ENCODE assay signal across 11 cellular contexts in the genomic region with DNA sequence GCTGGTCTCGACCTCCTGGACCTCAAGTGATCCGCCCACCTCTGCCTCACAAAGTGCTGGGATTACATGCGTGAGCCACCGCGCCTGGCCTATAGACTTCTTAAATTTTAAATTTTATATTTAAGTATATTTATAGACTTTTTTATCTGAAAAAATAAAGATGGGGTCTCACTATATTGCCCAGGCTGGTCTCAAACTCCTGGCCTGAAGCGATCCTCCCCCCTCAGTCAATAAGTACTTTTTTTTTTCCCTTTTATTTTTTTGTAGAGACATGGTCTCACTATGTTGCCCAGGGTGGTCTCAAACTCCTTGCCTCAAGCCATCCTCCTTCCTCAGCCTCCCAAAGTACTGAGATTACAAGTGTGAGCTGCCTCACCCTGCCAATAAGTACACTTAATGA. TPM values are rescaled to one million over a fixed set of nuclear protein-coding genes. Genes with fewer than 3 reads are reported as not detected.
DNase-seq lines count a peak whose midpoint lies in the region; ATAC-seq, FAIRE-seq and TF ChIP-seq lines count a peak whose summit lies in the region.
"Had no signal": no experiment of that assay in that cellular context is flagged by ENCODE, and none has a peak within 500 bp of the region (broad histone marks: within the 10 kb centered on the region; RNA-seq: fewer than 3 reads in every experiment).

No MANE protein-coding gene starts in this region.

- H3K27me3 ChIP-seq in adipocyte (replicated peaks; ENCODE audit: control insufficient read depth, insufficient read depth, low read length), result no peaks in the 10 kb centered on the region
- no peaks in the 10 kb centered on the region; a peak in 1 of 5 replicates for H3K27me3 ChIP-seq in HepG2 (ENCODE audit: control insufficient read depth in 1 of 2, insufficient read depth in 2 of 2, low read length in 2 of 2)
- H3K27me3 ChIP-seq in tibial artery, result peaks cover 0 to 3% of the 10 kb centered on the region in 2 donors
- H3K27me3 ChIP-seq: BE2C had no signal

- peaks cover 24% of the 10 kb centered on the region for H3K4me1 Mint-ChIP-seq in activated T-cell treated with anti-CD3 and anti-CD28 coated beads, Interleukin-2, amount 50 U/mL, for 4 hours (ENCODE audit: low read depth)

- intact Hi-C loops in HepG2 (cut with micrococcal nuclease; ENCODE audit: unreplicated experiment), result loop anchor here (10.0 kb wide), 1 partner anchor 79 kb away; a partner anchor contains a TSS
- intact Hi-C loops in tibial artery (cut with DNase I; ENCODE audit: low total_unique reads), result no loop called here

- POLR2A ChIA-PET in HepG2 (lab: Yijun Ruan, JAX), result interaction anchor here (3.6 to 4.5 kb wide), 2 partner anchors 11 to 41 kb away, joined by 36 to 47 read pairs; a partner anchor contains a TSS

- CTCF ChIA-PET in HepG2 (lab: Yijun Ruan, JAX; ENCODE audit: low intra/inter-chr PET ratio, low total read pairs), result no interaction called here

- no peak for ATAC-seq in activated T-cell treated with anti-CD3 and anti-CD28 coated beads, Interleukin-2, amount 50 U/mL, for 4 hours
- ATAC-seq in HepG2 (no peak), HG02759 (IDR thresholded peaks at IDR 0.05; ENCODE audit: unreplicated experiment) (no peak), GM18867 (IDR thresholded peaks at IDR 0.05; ENCODE audit: unreplicated experiment) (no peak)
- ATAC-seq: sciatic nerve had no signal

- H3K4me2 ChIP-seq in HepG2 (ENCODE audit: low read depth, low read length), result peak overlapping the region; percentile 99; the same call in 1 of the 2 replicates

- peak overlapping the region; percentile 93 for H3K4me3 Mint-ChIP-seq in activated T-cell treated with anti-CD3 and anti-CD28 coated beads, Interleukin-2, amount 50 U/mL, for 4 hours

- peak overlapping the region; percentile 90 for H3K4me3 ChIP-seq in adipocyte (ENCODE audit: low read length)
- no peak overlapping the region for H3K4me3 ChIP-seq in HepG2 (replicated peaks in 1 of 3; ENCODE audit: insufficient read depth in 1 of 3, low read depth in 2 of 3, low read length in 3 of 3)
- peak overlapping the region; percentile 67 to 79 for H3K4me3 ChIP-seq in tibial artery

- H3K4me1 ChIP-seq in adipocyte (ENCODE audit: control insufficient read depth, insufficient read depth, low read length) (peaks cover 23% of the 10 kb centered on the region), HepG2 (ENCODE audit: insufficient read depth, low read length) (peaks cover 55% of the 10 kb centered on the region), tibial artery (peaks cover 0 to 44% (median 36%) of the 10 kb centered on the region in 4 donors)

- TF ChIP-seq RAD21 in HepG2 (CRISPR knock-in tag; IDR thresholded peaks at IDR 0.05), result no peak

- peaks cover 10% of the 10 kb centered on the region for H3K79me2 ChIP-seq in HepG2 (ENCODE audit: insufficient read depth, low read length)

- TF ChIP-seq EP300 in HepG2 (IDR thresholded peaks at IDR 0.05; ENCODE audit: low read depth in 2 of 2, low read length in 2 of 2) (no peak), HepG2 (CRISPR knock-in tag; IDR thresholded peaks at IDR 0.05; ENCODE audit: borderline replicate concordance) (no peak)

- 98% methylated on average over 6 of the region's 6 CpGs for WGBS in HepG2 (ENCODE audit: low lambda C conversion rate)

- no peaks in the 10 kb centered on the region for H4K20me1 ChIP-seq in HepG2 (ENCODE audit: insufficient read depth, low read length)

- H3K36me3 Mint-ChIP-seq in activated T-cell treated with anti-CD3 and anti-CD28 coated beads, Interleukin-2, amount 50 U/mL, for 4 hours (ENCODE audit: insufficient read depth), result peaks cover 6% of the 10 kb centered on the region

- TF ChIP-seq POLR2A in HepG2 (IDR thresholded peaks at IDR 0.05; ENCODE audit: insufficient read depth in 1 of 2, low read depth in 2 of 2, low read length in 2 of 2), result no peak

- H3K9ac ChIP-seq in adipocyte (ENCODE audit: low read length), result peak overlapping the region; percentile 98
- H3K9ac ChIP-seq in HepG2 (ENCODE audit: insufficient read depth, low read depth, low read length), result no peak overlapping the region

- no peaks in the 10 kb centered on the region for H3K9me3 Mint-ChIP-seq in activated T-cell treated with anti-CD3 and anti-CD28 coated beads, Interleukin-2, amount 50 U/mL, for 4 hours

- DNase-seq in activated T-cell treated with anti-CD3 and anti-CD28 coated beads, Interleukin-2, amount 50 U/mL, for 4 hours, result no peak
- DNase-seq in activated T-cell treated with anti-CD3 and anti-CD28 coated beads, Interleukin-2, amount 50 U/mL, for 1 hour, result no peak
- DNase-seq in adipocyte (ENCODE audit: low read depth) (no peak), HepG2 (ENCODE audit: low spot score) (no peak), tibial artery (no peak)
- DNase-seq in central memory CD4-positive, alpha-beta T cell, result no peak
- DNase-seq: BE2C had no signal

- no peak for FAIRE-seq in HepG2 (lab: Jason Lieb, UNC)

- H3K36me3 ChIP-seq in adipocyte (ENCODE audit: control insufficient read depth, insufficient read depth, low read length, severe bottlenecking), result peaks cover 14% of the 10 kb centered on the region
- H3K36me3 ChIP-seq in HepG2 (replicated peaks in 1 of 2; ENCODE audit: control insufficient read depth in 1 of 2, insufficient read depth in 2 of 2, low read length in 2 of 2), result peaks cover 0 to 2% of the 10 kb centered on the region in 2 experiments; a peak in 1 of 5 replicates
- peaks cover 10 to 13% (median 11%) of the 10 kb centered on the region in 3 donors for H3K36me3 ChIP-seq in tibial artery
- H3K36me3 ChIP-seq: BE2C had no signal

- no peaks in the 10 kb centered on the region for H3K27me3 Mint-ChIP-seq in activated T-cell treated with anti-CD3 and anti-CD28 coated beads, Interleukin-2, amount 50 U/mL, for 4 hours (ENCODE audit: low read depth)

- no peak overlapping the region for H2AFZ ChIP-seq in HepG2 (ENCODE audit: low read length)

- no peak overlapping the region for H3K27ac ChIP-seq in HepG2 (ENCODE audit: extremely low read length, insufficient read depth, low read length)
- peak overlapping the region; percentile 94 to 98 for H3K27ac ChIP-seq in tibial artery

- TF ChIP-seq CTCF in HepG2 (CRISPR knock-in tag; IDR thresholded peaks at IDR 0.05), result no peak
- no peak for TF ChIP-seq CTCF in tibial artery (IDR thresholded peaks at IDR 0.05)

- BruUV-seq in HepG2 (replicated peaks; lab: Mats Ljungman, UMichigan), result no TSS peak

- H3K9me3 ChIP-seq in adipocyte (ENCODE audit: control insufficient read depth, low read length) (no peaks in the 10 kb centered on the region), HepG2 (ENCODE audit: low read length) (no peaks in the 10 kb centered on the region), tibial artery (no peaks in the 10 kb centered on the region)
- H3K9me3 ChIP-seq: BE2C had no signal

- in situ Hi-C loops in HepG2 (cut with HindIII; ENCODE audit: extremely low pct_ligation_motif_present, low pct_unique_long_range_greater_than_20kb), result no loop called here

RNA-seq across cellular contexts. Expression of a gene that starts 1.9 kb away (rescaled TPM):
- total RNA-seq in activated T-cell treated with anti-CD3 and anti-CD28 coated beads, Interleukin-2, amount 50 U/mL, for 4 hours, result 10 to 100 TPM; 24.2 to 33.9 (median 33.7) TPM
- 4.3 and 4.7 TPM in 2 replicates for total RNA-seq in HepG2 (2016; rRNA removed; fragmentation: Illumina TruSeq; extraction: Trizol)
- 1.8 and 2.1 TPM in 2 replicates for total RNA-seq in HepG2 (2016; cell fraction: cytosol; rRNA removed; fragmentation: Illumina TruSeq; extraction: Trizol; ENCODE audit: low read depth)
- total RNA-seq in HepG2 (2016; cell fraction: insoluble cytoplasmic fraction; rRNA removed; fragmentation: Illumina TruSeq; extraction: Trizol), result 3.9 and 5.6 TPM in 2 replicates
- total RNA-seq in HepG2 (2016; cell fraction: membrane; rRNA removed; fragmentation: Illumina TruSeq; extraction: Trizol), result 3.0 and 3.6 TPM in 2 replicates
- 1.7 and 1.9 TPM in 2 replicates for total RNA-seq in HepG2 (2016; cell fraction: nucleus; rRNA removed; fragmentation: Illumina TruSeq; extraction: Trizol)
- 4.5 and 5.0 TPM in 2 replicates for polyA plus RNA-seq in HepG2 (2011; rRNA removed)
- 5.0 and 7.0 TPM in 2 replicates for polyA plus RNA-seq in HepG2 (2011; cell fraction: cytosol; rRNA removed)
- polyA plus RNA-seq in HepG2 (2011; cell fraction: nucleus; rRNA removed), result 4.0 and 4.5 TPM in 2 replicates
- 1.4 and 1.9 TPM in 2 replicates for polyA plus RNA-seq in HepG2 (2012)
- 0.94 and 1.1 TPM in 2 replicates for polyA plus RNA-seq in HepG2 (2016; cell fraction: cytosol; fragmentation: Illumina TruSeq; extraction: Trizol; ENCODE audit: low read depth)
- polyA plus RNA-seq in HepG2 (2016; cell fraction: insoluble cytoplasmic fraction; fragmentation: Illumina TruSeq; extraction: Trizol; ENCODE audit: low read depth), result 3.6 and 4.1 TPM in 2 replicates
- 1.5 and 1.7 TPM in 2 replicates for polyA plus RNA-seq in HepG2 (2016; cell fraction: membrane; fragmentation: Illumina TruSeq; extraction: Trizol; ENCODE audit: low read depth)
- 2.5 and 2.7 TPM in 2 replicates for polyA plus RNA-seq in HepG2 (2016; cell fraction: nucleus; fragmentation: Illumina TruSeq; extraction: Trizol; ENCODE audit: insufficient read depth, low read depth)
- polyA minus RNA-seq in HepG2 (2011; rRNA and poly(A)+ RNA removed; ENCODE audit: low replicate concordance), result 2.7 and 5.6 TPM in 2 replicates
- polyA minus RNA-seq in HepG2 (2011; cell fraction: cytosol; rRNA and poly(A)+ RNA removed), result 1.1 and 1.2 TPM in 2 replicates
- 1.7 and 2.0 TPM in 2 replicates for polyA minus RNA-seq in HepG2 (2011; cell fraction: nucleus; rRNA and poly(A)+ RNA removed)

RNA-seq across cellular contexts. Expression of a gene that starts 10.8 kb away (rescaled TPM):
- under 1 TPM; 0.71 to 0.82 (median 0.79) TPM for total RNA-seq in activated T-cell treated with anti-CD3 and anti-CD28 coated beads, Interleukin-2, amount 50 U/mL, for 4 hours
- total RNA-seq in HepG2 (2016; rRNA removed; fragmentation: Illumina TruSeq; extraction: Trizol), result 0.46 and 0.66 TPM in 2 replicates
- total RNA-seq in HepG2 (2016; cell fraction: cytosol; rRNA removed; fragmentation: Illumina TruSeq; extraction: Trizol; ENCODE audit: low read depth), result not detected in 2 replicates
- total RNA-seq in HepG2 (2016; cell fraction: insoluble cytoplasmic fraction; rRNA removed; fragmentation: Illumina TruSeq; extraction: Trizol), result 0.39 and 0.78 TPM in 2 replicates
- total RNA-seq in HepG2 (2016; cell fraction: membrane; rRNA removed; fragmentation: Illumina TruSeq; extraction: Trizol), result 0.03 and 0.12 TPM in 2 replicates
- 0.38 and 0.40 TPM in 2 replicates for total RNA-seq in HepG2 (2016; cell fraction: nucleus; rRNA removed; fragmentation: Illumina TruSeq; extraction: Trizol)
- polyA plus RNA-seq in HepG2 (2011; rRNA removed), result 0.66 and 0.99 TPM in 2 replicates
- 0.79 and 0.94 TPM in 2 replicates for polyA plus RNA-seq in HepG2 (2011; cell fraction: cytosol; rRNA removed)
- 0.76 and 0.99 TPM in 2 replicates for polyA plus RNA-seq in HepG2 (2011; cell fraction: nucleus; rRNA removed)
- polyA plus RNA-seq in HepG2 (2012), result 0.85 and 1.1 TPM in 2 replicates
- not detected in 2 replicates for polyA plus RNA-seq in HepG2 (2016; cell fraction: cytosol; fragmentation: Illumina TruSeq; extraction: Trizol; ENCODE audit: low read depth)
- polyA plus RNA-seq in HepG2 (2016; cell fraction: insoluble cytoplasmic fraction; fragmentation: Illumina TruSeq; extraction: Trizol; ENCODE audit: low read depth), result 0.25 and 0.53 TPM in 2 replicates
- polyA plus RNA-seq in HepG2 (2016; cell fraction: membrane; fragmentation: Illumina TruSeq; extraction: Trizol; ENCODE audit: low read depth), result 0.03 and 0.06 TPM in 2 replicates
- polyA plus RNA-seq in HepG2 (2016; cell fraction: nucleus; fragmentation: Illumina TruSeq; extraction: Trizol; ENCODE audit: insufficient read depth, low read depth), result 1.1 TPM in 2 replicates
- polyA minus RNA-seq in HepG2 (2011; rRNA and poly(A)+ RNA removed; ENCODE audit: low replicate concordance), result 0.51 and 1.1 TPM in 2 replicates
- polyA minus RNA-seq in HepG2 (2011; cell fraction: cytosol; rRNA and poly(A)+ RNA removed), result 0.53 and 0.89 TPM in 2 replicates
- 0.52 and 0.62 TPM in 2 replicates for polyA minus RNA-seq in HepG2 (2011; cell fraction: nucleus; rRNA and poly(A)+ RNA removed)

RNA-seq across cellular contexts. Expression of a gene that starts 20.2 kb away (rescaled TPM):
- 1 to 10 TPM; 6.4 to 9.5 (median 6.8) TPM for total RNA-seq in activated T-cell treated with anti-CD3 and anti-CD28 coated beads, Interleukin-2, amount 50 U/mL, for 4 hours
- total RNA-seq in HepG2 (2016; rRNA removed; fragmentation: Illumina TruSeq; extraction: Trizol), result 16.9 and 17.8 TPM in 2 replicates
- 14.6 and 17.8 TPM in 2 replicates for total RNA-seq in HepG2 (2016; cell fraction: cytosol; rRNA removed; fragmentation: Illumina TruSeq; extraction: Trizol; ENCODE audit: low read depth)
- total RNA-seq in HepG2 (2016; cell fraction: insoluble cytoplasmic fraction; rRNA removed; fragmentation: Illumina TruSeq; extraction: Trizol), result 14.8 and 17.5 TPM in 2 replicates
- total RNA-seq in HepG2 (2016; cell fraction: membrane; rRNA removed; fragmentation: Illumina TruSeq; extraction: Trizol), result 22.0 and 25.4 TPM in 2 replicates
- total RNA-seq in HepG2 (2016; cell fraction: nucleus; rRNA removed; fragmentation: Illumina TruSeq; extraction: Trizol), result 6.8 and 9.0 TPM in 2 replicates
- 9.5 and 9.6 TPM in 2 replicates for polyA plus RNA-seq in HepG2 (2011; rRNA removed)
- 6.9 and 7.9 TPM in 2 replicates for polyA plus RNA-seq in HepG2 (2011; cell fraction: cytosol; rRNA removed)
- 5.9 and 6.5 TPM in 2 replicates for polyA plus RNA-seq in HepG2 (2011; cell fraction: nucleus; rRNA removed)
- polyA plus RNA-seq in HepG2 (2012), result 6.5 and 7.5 TPM in 2 replicates
- polyA plus RNA-seq in HepG2 (2016; cell fraction: cytosol; fragmentation: Illumina TruSeq; extraction: Trizol; ENCODE audit: low read depth), result 3.8 and 4.4 TPM in 2 replicates
- polyA plus RNA-seq in HepG2 (2016; cell fraction: insoluble cytoplasmic fraction; fragmentation: Illumina TruSeq; extraction: Trizol; ENCODE audit: low read depth), result 10.8 and 15.2 TPM in 2 replicates
- polyA plus RNA-seq in HepG2 (2016; cell fraction: membrane; fragmentation: Illumina TruSeq; extraction: Trizol; ENCODE audit: low read depth), result 7.3 and 9.1 TPM in 2 replicates
- polyA plus RNA-seq in HepG2 (2016; cell fraction: nucleus; fragmentation: Illumina TruSeq; extraction: Trizol; ENCODE audit: insufficient read depth, low read depth), result 13.4 and 16.1 TPM in 2 replicates
- polyA minus RNA-seq in HepG2 (2011; rRNA and poly(A)+ RNA removed; ENCODE audit: low replicate concordance), result 19.2 and 19.5 TPM in 2 replicates
- polyA minus RNA-seq in HepG2 (2011; cell fraction: cytosol; rRNA and poly(A)+ RNA removed), result 10.9 and 15.7 TPM in 2 replicates
- polyA minus RNA-seq in HepG2 (2011; cell fraction: nucleus; rRNA and poly(A)+ RNA removed), result 5.1 and 5.8 TPM in 2 replicates

RNA-seq across cellular contexts. Expression of a gene that starts 34.0 kb away (rescaled TPM):
- total RNA-seq in activated T-cell treated with anti-CD3 and anti-CD28 coated beads, Interleukin-2, amount 50 U/mL, for 4 hours, result under 1 TPM in 1 of 3 donors, not detected in 2; 0.08 TPM
- not detected in 2 replicates for total RNA-seq in HepG2 (2016; rRNA removed; fragmentation: Illumina TruSeq; extraction: Trizol)
- total RNA-seq in HepG2 (2016; cell fraction: cytosol; rRNA removed; fragmentation: Illumina TruSeq; extraction: Trizol; ENCODE audit: low read depth), result not detected in 2 replicates
- total RNA-seq in HepG2 (2016; cell fraction: insoluble cytoplasmic fraction; rRNA removed; fragmentation: Illumina TruSeq; extraction: Trizol), result not detected in 2 replicates
- total RNA-seq in HepG2 (2016; cell fraction: membrane; rRNA removed; fragmentation: Illumina TruSeq; extraction: Trizol), result not detected in 2 replicates
- total RNA-seq in HepG2 (2016; cell fraction: nucleus; rRNA removed; fragmentation: Illumina TruSeq; extraction: Trizol), result not detected in 2 replicates
- 0.03 TPM in 1 of 2 replicates, not detected in the other for polyA plus RNA-seq in HepG2 (2011; rRNA removed)
- polyA plus RNA-seq in HepG2 (2011; cell fraction: cytosol; rRNA removed), result 0.03 TPM in 1 of 2 replicates, not detected in the other
- polyA plus RNA-seq in HepG2 (2011; cell fraction: nucleus; rRNA removed), result not detected in 2 replicates
- not detected in 2 replicates for polyA plus RNA-seq in HepG2 (2012)
- not detected in 2 replicates for polyA plus RNA-seq in HepG2 (2016; cell fraction: cytosol; fragmentation: Illumina TruSeq; extraction: Trizol; ENCODE audit: low read depth)
- not detected in 2 replicates for polyA plus RNA-seq in HepG2 (2016; cell fraction: insoluble cytoplasmic fraction; fragmentation: Illumina TruSeq; extraction: Trizol; ENCODE audit: low read depth)
- not detected in 2 replicates for polyA plus RNA-seq in HepG2 (2016; cell fraction: membrane; fragmentation: Illumina TruSeq; extraction: Trizol; ENCODE audit: low read depth)
- polyA plus RNA-seq in HepG2 (2016; cell fraction: nucleus; fragmentation: Illumina TruSeq; extraction: Trizol; ENCODE audit: insufficient read depth, low read depth), result not detected in 2 replicates
- polyA minus RNA-seq in HepG2 (2011; rRNA and poly(A)+ RNA removed; ENCODE audit: low replicate concordance), result 0.07 TPM in 1 of 2 replicates, not detected in the other
- polyA minus RNA-seq in HepG2 (2011; cell fraction: cytosol; rRNA and poly(A)+ RNA removed), result not detected in 2 replicates
- not detected in 2 replicates for polyA minus RNA-seq in HepG2 (2011; cell fraction: nucleus; rRNA and poly(A)+ RNA removed)
- total RNA-seq: urinary bladder had no signal

RNA-seq across cellular contexts. Expression of a gene that starts 41.6 kb away (rescaled TPM):
- total RNA-seq in activated T-cell treated with anti-CD3 and anti-CD28 coated beads, Interleukin-2, amount 50 U/mL, for 4 hours, result 10 to 100 TPM; 17.0 to 19.2 (median 18.1) TPM
- 25.9 and 32.7 TPM in 2 replicates for total RNA-seq in HepG2 (2016; rRNA removed; fragmentation: Illumina TruSeq; extraction: Trizol)
- 8.2 and 10.9 TPM in 2 replicates for total RNA-seq in HepG2 (2016; cell fraction: cytosol; rRNA removed; fragmentation: Illumina TruSeq; extraction: Trizol; ENCODE audit: low read depth)
- total RNA-seq in HepG2 (2016; cell fraction: insoluble cytoplasmic fraction; rRNA removed; fragmentation: Illumina TruSeq; extraction: Trizol), result 28.3 and 39.1 TPM in 2 replicates
- total RNA-seq in HepG2 (2016; cell fraction: membrane; rRNA removed; fragmentation: Illumina TruSeq; extraction: Trizol), result 7.6 and 7.9 TPM in 2 replicates
- total RNA-seq in HepG2 (2016; cell fraction: nucleus; rRNA removed; fragmentation: Illumina TruSeq; extraction: Trizol), result 9.9 and 11.1 TPM in 2 replicates
- 51.4 and 75.9 TPM in 2 replicates for polyA plus RNA-seq in HepG2 (2011; rRNA removed)
- polyA plus RNA-seq in HepG2 (2011; cell fraction: cytosol; rRNA removed), result 66.0 and 107 TPM in 2 replicates
- 44.9 and 46.6 TPM in 2 replicates for polyA plus RNA-seq in HepG2 (2011; cell fraction: nucleus; rRNA removed)
- 39.5 and 39.8 TPM in 2 replicates for polyA plus RNA-seq in HepG2 (2012)
- polyA plus RNA-seq in HepG2 (2016; cell fraction: cytosol; fragmentation: Illumina TruSeq; extraction: Trizol; ENCODE audit: low read depth), result 10.5 and 11.4 TPM in 2 replicates
- 31.5 and 40.3 TPM in 2 replicates for polyA plus RNA-seq in HepG2 (2016; cell fraction: insoluble cytoplasmic fraction; fragmentation: Illumina TruSeq; extraction: Trizol; ENCODE audit: low read depth)
- polyA plus RNA-seq in HepG2 (2016; cell fraction: membrane; fragmentation: Illumina TruSeq; extraction: Trizol; ENCODE audit: low read depth), result 6.6 and 8.8 TPM in 2 replicates
- polyA plus RNA-seq in HepG2 (2016; cell fraction: nucleus; fragmentation: Illumina TruSeq; extraction: Trizol; ENCODE audit: insufficient read depth, low read depth), result 18.0 and 18.8 TPM in 2 replicates
- polyA minus RNA-seq in HepG2 (2011; rRNA and poly(A)+ RNA removed; ENCODE audit: low replicate concordance), result 42.8 and 149 TPM in 2 replicates
- 28.8 and 32.2 TPM in 2 replicates for polyA minus RNA-seq in HepG2 (2011; cell fraction: cytosol; rRNA and poly(A)+ RNA removed)
- polyA minus RNA-seq in HepG2 (2011; cell fraction: nucleus; rRNA and poly(A)+ RNA removed), result 6.0 and 10.4 TPM in 2 replicates

Comparison
In these comparisons a context has a peak if more than half of its experiments do, and no peak if none do; other contexts are left out.
1. H3K4me3 ChIP-seq: peak in adipocyte (single experiment) and tibial artery (2 of 2); none in HepG2 (0 of 3).